In genomic region chr11:95057959-95058358, GRCh38 we compare ENCODE assay signal across 40 cellular contexts. TPM values are rescaled to one million over a fixed set of nuclear protein-coding genes. Genes with fewer than 3 reads are reported as not detected.
"Had no signal": no experiment of that assay in that cellular context is flagged by ENCODE, and none has a peak within 500 bp of the region (broad histone marks: within the 10 kb centered on the region; RNA-seq: fewer than 3 reads in every experiment).

No MANE protein-coding gene starts in this region.

- H3K9me3 ChIP-seq: ascending aorta, body of pancreas, breast epithelium had no signal

- H3K4me3 ChIP-seq: ascending aorta, body of pancreas, breast epithelium had no signal

- H3K27ac Mint-ChIP-seq: activated CD4-positive, alpha-beta memory T cell treated with anti-CD3 and anti-CD28 coated beads, Interleukin-2, amount 10 ng/mL, durations not matched to agents 7 days and 5 days; activated CD4-positive, alpha-beta T cell treated with anti-CD3 and anti-CD28 coated beads for 36 hours; activated CD4-positive, alpha-beta T cell treated with anti-CD3 and anti-CD28 coated beads, Interleukin-2, amount 10 ng/mL, durations not matched to agents 7 days and 5 days; activated CD8-positive, alpha-beta memory T cell treated with anti-CD3 and anti-CD28 coated beads, Interleukin-2, amount 10 ng/mL, durations not matched to agents 7 days and 5 days; activated naive CD4-positive, alpha-beta T cell treated with anti-CD3 and anti-CD28 coated beads, Interleukin-2, amount 10 ng/mL, durations not matched to agents 7 days and 5 days; activated naive CD4-positive, alpha-beta T cell treated with anti-CD3 and anti-CD28 coated beads, Interleukin-2, amount 50 U/mL, for 24 hours; activated naive CD8-positive, alpha-beta T cell; activated naive CD8-positive, alpha-beta T cell treated with anti-CD3 and anti-CD28 coated beads, Interleukin-2, amount 10 ng/mL, durations not matched to agents 7 days and 5 days; activated naive CD8-positive, alpha-beta T cell treated with anti-CD3 and anti-CD28 coated beads, Interleukin-2, amount 50 U/mL, for 24 hours; activated T-cell treated with anti-CD3 and anti-CD28 coated beads, Interleukin-2, amount 50 U/mL, for 24 hours; activated T-helper 2 cell treated with anti-CD3 and anti-CD28 coated beads, Interferon-gamma antibody, Interleukin-2, Interleukin-4, amounts not matched to agents 10 μg/mL and 5 μg/mL and 100 μg/mL, durations not matched to agents 14 hours and 24 hours and 36 hours; T-helper 1 cell treated with Interleukin-12 subunit alpha and Interleukin-12 subunit beta and Interleukin-4 antibody, amounts not matched to agents 30 μg/mL and 1 μg/mL, for 36 hours; T-helper 2 cell treated with Interferon-gamma antibody and Interleukin-4, amounts not matched to agents 5 μg/mL and 100 μg/mL, for 36 hours; WTC11 had no signal

- H3K4me1 ChIP-seq: ascending aorta, body of pancreas, breast epithelium had no signal

- H3K4me1 Mint-ChIP-seq: activated CD4-positive, alpha-beta memory T cell treated with anti-CD3 and anti-CD28 coated beads, Interleukin-2, amount 10 ng/mL, durations not matched to agents 7 days and 5 days; activated CD4-positive, alpha-beta T cell treated with anti-CD3 and anti-CD28 coated beads for 36 hours; activated CD4-positive, alpha-beta T cell treated with anti-CD3 and anti-CD28 coated beads, Interleukin-2, amount 10 ng/mL, durations not matched to agents 7 days and 5 days; activated naive CD4-positive, alpha-beta T cell treated with anti-CD3 and anti-CD28 coated beads, Interleukin-2, amount 10 ng/mL, durations not matched to agents 7 days and 5 days; activated naive CD4-positive, alpha-beta T cell treated with anti-CD3 and anti-CD28 coated beads, Interleukin-2, amount 50 U/mL, for 24 hours; activated naive CD8-positive, alpha-beta T cell treated with anti-CD3 and anti-CD28 coated beads, Interleukin-2, amount 10 ng/mL, durations not matched to agents 7 days and 5 days; activated naive CD8-positive, alpha-beta T cell treated with anti-CD3 and anti-CD28 coated beads, Interleukin-2, amount 50 U/mL, for 24 hours; central memory CD8-positive, alpha-beta T cell; WTC11 had no signal

- H3K4me3 Mint-ChIP-seq: activated CD4-positive, alpha-beta memory T cell treated with anti-CD3 and anti-CD28 coated beads, Interleukin-2, amount 10 ng/mL, durations not matched to agents 7 days and 5 days; activated CD4-positive, alpha-beta T cell treated with anti-CD3 and anti-CD28 coated beads for 36 hours; activated CD4-positive, alpha-beta T cell treated with anti-CD3 and anti-CD28 coated beads, Interleukin-2, amount 10 ng/mL, durations not matched to agents 7 days and 5 days; activated CD8-positive, alpha-beta memory T cell treated with anti-CD3 and anti-CD28 coated beads, Interleukin-2, amount 10 ng/mL, durations not matched to agents 7 days and 5 days; activated naive CD4-positive, alpha-beta T cell treated with anti-CD3 and anti-CD28 coated beads, Interleukin-2, amount 10 ng/mL, durations not matched to agents 7 days and 5 days; activated naive CD4-positive, alpha-beta T cell treated with anti-CD3 and anti-CD28 coated beads, Interleukin-2, amount 50 U/mL, for 24 hours; activated naive CD8-positive, alpha-beta T cell; activated naive CD8-positive, alpha-beta T cell treated with anti-CD3 and anti-CD28 coated beads, Interleukin-2, amount 10 ng/mL, durations not matched to agents 7 days and 5 days; activated naive CD8-positive, alpha-beta T cell treated with anti-CD3 and anti-CD28 coated beads, Interleukin-2, amount 50 U/mL, for 24 hours; activated T-cell treated with anti-CD3 and anti-CD28 coated beads, Interleukin-2, amount 50 U/mL, for 24 hours; central memory CD8-positive, alpha-beta T cell; T-helper 1 cell treated with Interleukin-12 subunit alpha and Interleukin-12 subunit beta and Interleukin-4 antibody, amounts not matched to agents 30 μg/mL and 1 μg/mL, for 36 hours; T-helper 2 cell treated with Interferon-gamma antibody and Interleukin-4, amounts not matched to agents 5 μg/mL and 100 μg/mL, for 36 hours; WTC11 had no signal

- H3K27ac ChIP-seq: ascending aorta, body of pancreas, brain microvascular endothelial cell, breast epithelium, WERI-Rb-1 had no signal

- H3K27me3 ChIP-seq: ascending aorta, body of pancreas had no signal

- ATAC-seq: activated CD4-positive, alpha-beta T cell treated with anti-CD3 and anti-CD28 coated beads for 36 hours; activated CD4-positive, CD25-positive, alpha-beta regulatory T cell treated with anti-CD3 and anti-CD28 coated beads, Interleukin-2, amount 50 U/mL, for 24 hours; activated CD8-positive, alpha-beta memory T cell treated with anti-CD3 and anti-CD28 coated beads, Interleukin-2, amount 10 ng/mL, durations not matched to agents 7 days and 5 days; activated naive CD8-positive, alpha-beta T cell treated with anti-CD3 and anti-CD28 coated beads, Interleukin-2, amount 50 U/mL, for 24 hours; body of pancreas; WTC11 had no signal

- H3K36me3 Mint-ChIP-seq: activated CD8-positive, alpha-beta memory T cell treated with anti-CD3 and anti-CD28 coated beads, Interleukin-2, amount 10 ng/mL, durations not matched to agents 7 days and 5 days; activated naive CD4-positive, alpha-beta T cell treated with anti-CD3 and anti-CD28 coated beads, Interleukin-2, amount 10 ng/mL, durations not matched to agents 7 days and 5 days; activated naive CD4-positive, alpha-beta T cell treated with anti-CD3 and anti-CD28 coated beads, Interleukin-2, amount 50 U/mL, for 24 hours; activated naive CD8-positive, alpha-beta T cell; activated naive CD8-positive, alpha-beta T cell treated with anti-CD3 and anti-CD28 coated beads, Interleukin-2, amount 10 ng/mL, durations not matched to agents 7 days and 5 days; WTC11 had no signal

- DNase-seq: activated CD4-positive, alpha-beta memory T cell treated with anti-CD3 and anti-CD28 coated beads, Interleukin-2, amount 10 ng/mL, durations not matched to agents 7 days and 5 days; activated CD4-positive, alpha-beta T cell treated with anti-CD3 and anti-CD28 coated beads for 1 hour; activated CD4-positive, alpha-beta T cell treated with anti-CD3 and anti-CD28 coated beads for 36 hours; activated CD4-positive, alpha-beta T cell treated with anti-CD3 and anti-CD28 coated beads, Interleukin-2, amount 10 ng/mL, durations not matched to agents 7 days and 5 days; activated CD4-positive, alpha-beta T cell treated with anti-CD3 and anti-CD28 coated beads, Interleukin-2, amount 50 U/mL, for 48 hours; activated CD4-positive, CD25-positive, alpha-beta regulatory T cell; activated CD8-positive, alpha-beta memory T cell treated with anti-CD3 and anti-CD28 coated beads for 24 hours; activated CD8-positive, alpha-beta memory T cell treated with anti-CD3 and anti-CD28 coated beads, Interleukin-2, amount 10 ng/mL, durations not matched to agents 7 days and 5 days; activated CD8-positive, alpha-beta memory T cell treated with anti-CD3 and anti-CD28 coated beads, Interleukin-2, amount 50 U/mL, for 48 hours; activated effector memory CD4-positive, alpha-beta T cell treated with Interleukin-2 at 50 U/mL for 16 hours; activated gamma-delta T cell; activated naive CD4-positive, alpha-beta T cell treated with anti-CD3 and anti-CD28 coated beads, Interleukin-2, amount 10 ng/mL, durations not matched to agents 7 days and 5 days; activated naive CD4-positive, alpha-beta T cell treated with Interleukin-2 at 50 U/mL for 16 hours; activated naive CD8-positive, alpha-beta T cell treated with anti-CD3 and anti-CD28 coated beads, Interleukin-2, amount 10 ng/mL, durations not matched to agents 7 days and 5 days; activated naive CD8-positive, alpha-beta T cell treated with anti-CD3 and anti-CD28 coated beads, Interleukin-2, amount 50 U/mL, for 24 hours; activated T-cell treated with anti-CD3 and anti-CD28 coated beads, Interleukin-2, amount 50 U/mL, for 24 hours; activated T-cell treated with anti-CD3 and anti-CD28 coated beads, Interleukin-2, amount 50 U/mL, for 48 hours; amygdala; anterior cingulate cortex; body of pancreas; brain microvascular endothelial cell; cerebellar nuclear complex; SW 1271; T-helper 1 cell; T-helper 2 cell; T-helper 9 cell; WERI-Rb-1 had no signal

- H3K9me3 Mint-ChIP-seq: activated CD4-positive, alpha-beta memory T cell treated with anti-CD3 and anti-CD28 coated beads, Interleukin-2, amount 10 ng/mL, durations not matched to agents 7 days and 5 days; activated CD4-positive, alpha-beta T cell treated with anti-CD3 and anti-CD28 coated beads, Interleukin-2, amount 10 ng/mL, durations not matched to agents 7 days and 5 days; activated naive CD4-positive, alpha-beta T cell treated with anti-CD3 and anti-CD28 coated beads, Interleukin-2, amount 10 ng/mL, durations not matched to agents 7 days and 5 days; activated naive CD4-positive, alpha-beta T cell treated with anti-CD3 and anti-CD28 coated beads, Interleukin-2, amount 50 U/mL, for 24 hours; activated naive CD8-positive, alpha-beta T cell treated with anti-CD3 and anti-CD28 coated beads, Interleukin-2, amount 10 ng/mL, durations not matched to agents 7 days and 5 days; activated naive CD8-positive, alpha-beta T cell treated with anti-CD3 and anti-CD28 coated beads, Interleukin-2, amount 50 U/mL, for 24 hours; activated T-cell treated with anti-CD3 and anti-CD28 coated beads, Interleukin-2, amount 50 U/mL, for 24 hours; activated T-helper 2 cell treated with anti-CD3 and anti-CD28 coated beads, Interferon-gamma antibody, Interleukin-2, Interleukin-4, amounts not matched to agents 10 μg/mL and 5 μg/mL and 100 μg/mL, durations not matched to agents 14 hours and 24 hours and 36 hours; central memory CD8-positive, alpha-beta T cell; T-helper 1 cell treated with Interleukin-12 subunit alpha and Interleukin-12 subunit beta and Interleukin-4 antibody, amounts not matched to agents 30 μg/mL and 1 μg/mL, for 36 hours; T-helper 2 cell treated with Interferon-gamma antibody and Interleukin-4, amounts not matched to agents 5 μg/mL and 100 μg/mL, for 36 hours; WTC11 had no signal

- H3K36me3 ChIP-seq: ascending aorta, brain microvascular endothelial cell, breast epithelium, WERI-Rb-1 had no signal

RNA-seq across cellular contexts. Expression of gene KDM4F, which starts 8.7 kb away (rescaled TPM):
- total RNA-seq: activated CD4-positive, alpha-beta memory T cell treated with anti-CD3 and anti-CD28 coated beads, Interleukin-2, amount 10 ng/mL, durations not matched to agents 7 days and 5 days; activated CD4-positive, alpha-beta T cell treated with anti-CD3 and anti-CD28 coated beads for 36 hours; activated CD4-positive, alpha-beta T cell treated with anti-CD3 and anti-CD28 coated beads, Interleukin-2, amount 10 ng/mL, durations not matched to agents 7 days and 5 days; activated CD8-positive, alpha-beta memory T cell treated with anti-CD3 and anti-CD28 coated beads, Interleukin-2, amount 10 ng/mL, durations not matched to agents 7 days and 5 days; activated naive CD8-positive, alpha-beta T cell treated with anti-CD3 and anti-CD28 coated beads, Interleukin-2, amount 10 ng/mL, durations not matched to agents 7 days and 5 days; activated T-helper 2 cell treated with anti-CD3 and anti-CD28 coated beads, Interferon-gamma antibody, Interleukin-2, Interleukin-4, amounts not matched to agents 10 μg/mL and 5 μg/mL and 100 μg/mL, durations not matched to agents 14 hours and 24 hours and 36 hours; ascending aorta; body of pancreas; breast epithelium; cardiac septum; chondrocyte; WTC11 had no signal
- polyA plus RNA-seq: adipose tissue had no signal

RNA-seq across cellular contexts. Expression of gene KDM4E, which starts 32.9 kb away (rescaled TPM):
- total RNA-seq: activated CD4-positive, alpha-beta memory T cell treated with anti-CD3 and anti-CD28 coated beads, Interleukin-2, amount 10 ng/mL, durations not matched to agents 7 days and 5 days; activated CD4-positive, alpha-beta T cell treated with anti-CD3 and anti-CD28 coated beads for 36 hours; activated CD4-positive, alpha-beta T cell treated with anti-CD3 and anti-CD28 coated beads, Interleukin-2, amount 10 ng/mL, durations not matched to agents 7 days and 5 days; activated CD8-positive, alpha-beta memory T cell treated with anti-CD3 and anti-CD28 coated beads, Interleukin-2, amount 10 ng/mL, durations not matched to agents 7 days and 5 days; activated naive CD8-positive, alpha-beta T cell treated with anti-CD3 and anti-CD28 coated beads, Interleukin-2, amount 10 ng/mL, durations not matched to agents 7 days and 5 days; activated T-helper 2 cell treated with anti-CD3 and anti-CD28 coated beads, Interferon-gamma antibody, Interleukin-2, Interleukin-4, amounts not matched to agents 10 μg/mL and 5 μg/mL and 100 μg/mL, durations not matched to agents 14 hours and 24 hours and 36 hours; ascending aorta; body of pancreas; breast epithelium; cardiac septum; chondrocyte; WTC11 had no signal
- polyA plus RNA-seq: adipose tissue had no signal
